In genomic region chr20:48920527-48921167, GRCh38 we compare ENCODE assay signal across 1 cellular context.
TF ChIP-seq lines count a peak whose summit lies in the region.

No MANE protein-coding gene starts in this region.

TF ChIP-seq in HepG2, 621 proteins besides CTCF, POLR2A, EP300 and RAD21 (continued from another document and continues in another):
- TF ChIP-seq, protein P1, sequence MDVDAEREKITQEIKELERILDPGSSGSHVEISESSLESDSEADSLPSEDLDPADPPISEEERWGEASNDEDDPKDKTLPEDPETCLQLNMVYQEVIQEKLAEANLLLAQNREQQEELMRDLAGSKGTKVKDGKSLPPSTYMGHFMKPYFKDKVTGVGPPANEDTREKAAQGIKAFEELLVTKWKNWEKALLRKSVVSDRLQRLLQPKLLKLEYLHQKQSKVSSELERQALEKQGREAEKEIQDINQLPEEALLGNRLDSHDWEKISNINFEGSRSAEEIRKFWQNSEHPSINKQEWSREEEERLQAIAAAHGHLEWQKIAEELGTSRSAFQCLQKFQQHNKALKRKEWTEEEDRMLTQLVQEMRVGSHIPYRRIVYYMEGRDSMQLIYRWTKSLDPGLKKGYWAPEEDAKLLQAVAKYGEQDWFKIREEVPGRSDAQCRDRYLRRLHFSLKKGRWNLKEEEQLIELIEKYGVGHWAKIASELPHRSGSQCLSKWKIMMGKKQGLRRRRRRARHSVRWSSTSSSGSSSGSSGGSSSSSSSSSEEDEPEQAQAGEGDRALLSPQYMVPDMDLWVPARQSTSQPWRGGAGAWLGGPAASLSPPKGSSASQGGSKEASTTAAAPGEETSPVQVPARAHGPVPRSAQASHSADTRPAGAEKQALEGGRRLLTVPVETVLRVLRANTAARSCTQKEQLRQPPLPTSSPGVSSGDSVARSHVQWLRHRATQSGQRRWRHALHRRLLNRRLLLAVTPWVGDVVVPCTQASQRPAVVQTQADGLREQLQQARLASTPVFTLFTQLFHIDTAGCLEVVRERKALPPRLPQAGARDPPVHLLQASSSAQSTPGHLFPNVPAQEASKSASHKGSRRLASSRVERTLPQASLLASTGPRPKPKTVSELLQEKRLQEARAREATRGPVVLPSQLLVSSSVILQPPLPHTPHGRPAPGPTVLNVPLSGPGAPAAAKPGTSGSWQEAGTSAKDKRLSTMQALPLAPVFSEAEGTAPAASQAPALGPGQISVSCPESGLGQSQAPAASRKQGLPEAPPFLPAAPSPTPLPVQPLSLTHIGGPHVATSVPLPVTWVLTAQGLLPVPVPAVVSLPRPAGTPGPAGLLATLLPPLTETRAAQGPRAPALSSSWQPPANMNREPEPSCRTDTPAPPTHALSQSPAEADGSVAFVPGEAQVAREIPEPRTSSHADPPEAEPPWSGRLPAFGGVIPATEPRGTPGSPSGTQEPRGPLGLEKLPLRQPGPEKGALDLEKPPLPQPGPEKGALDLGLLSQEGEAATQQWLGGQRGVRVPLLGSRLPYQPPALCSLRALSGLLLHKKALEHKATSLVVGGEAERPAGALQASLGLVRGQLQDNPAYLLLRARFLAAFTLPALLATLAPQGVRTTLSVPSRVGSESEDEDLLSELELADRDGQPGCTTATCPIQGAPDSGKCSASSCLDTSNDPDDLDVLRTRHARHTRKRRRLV (CRISPR knock-in tag; IDR thresholded peaks at IDR 0.05) = 0 out of 2 replicates have a peak, but pooled peaks have one; percentile 16
- no peak for TF ChIP-seq KAT2B (IDR thresholded peaks at IDR 0.05; ENCODE audit: borderline replicate concordance, low read depth, low read length)
- TF ChIP-seq, protein P2, sequence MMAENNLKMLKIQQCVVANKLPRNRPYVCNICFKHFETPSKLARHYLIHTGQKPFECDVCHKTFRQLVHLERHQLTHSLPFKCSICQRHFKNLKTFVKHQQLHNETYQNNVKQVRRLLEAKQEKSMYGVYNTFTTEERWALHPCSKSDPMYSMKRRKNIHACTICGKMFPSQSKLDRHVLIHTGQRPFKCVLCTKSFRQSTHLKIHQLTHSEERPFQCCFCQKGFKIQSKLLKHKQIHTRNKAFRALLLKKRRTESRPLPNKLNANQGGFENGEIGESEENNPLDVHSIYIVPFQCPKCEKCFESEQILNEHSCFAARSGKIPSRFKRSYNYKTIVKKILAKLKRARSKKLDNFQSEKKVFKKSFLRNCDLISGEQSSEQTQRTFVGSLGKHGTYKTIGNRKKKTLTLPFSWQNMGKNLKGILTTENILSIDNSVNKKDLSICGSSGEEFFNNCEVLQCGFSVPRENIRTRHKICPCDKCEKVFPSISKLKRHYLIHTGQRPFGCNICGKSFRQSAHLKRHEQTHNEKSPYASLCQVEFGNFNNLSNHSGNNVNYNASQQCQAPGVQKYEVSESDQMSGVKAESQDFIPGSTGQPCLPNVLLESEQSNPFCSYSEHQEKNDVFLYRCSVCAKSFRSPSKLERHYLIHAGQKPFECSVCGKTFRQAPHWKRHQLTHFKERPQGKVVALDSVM (CRISPR knock-in tag; IDR thresholded peaks at IDR 0.05) = peak; percentile 99
- TF ChIP-seq, protein P3, sequence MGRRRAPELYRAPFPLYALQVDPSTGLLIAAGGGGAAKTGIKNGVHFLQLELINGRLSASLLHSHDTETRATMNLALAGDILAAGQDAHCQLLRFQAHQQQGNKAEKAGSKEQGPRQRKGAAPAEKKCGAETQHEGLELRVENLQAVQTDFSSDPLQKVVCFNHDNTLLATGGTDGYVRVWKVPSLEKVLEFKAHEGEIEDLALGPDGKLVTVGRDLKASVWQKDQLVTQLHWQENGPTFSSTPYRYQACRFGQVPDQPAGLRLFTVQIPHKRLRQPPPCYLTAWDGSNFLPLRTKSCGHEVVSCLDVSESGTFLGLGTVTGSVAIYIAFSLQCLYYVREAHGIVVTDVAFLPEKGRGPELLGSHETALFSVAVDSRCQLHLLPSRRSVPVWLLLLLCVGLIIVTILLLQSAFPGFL (CRISPR knock-in tag; IDR thresholded peaks at IDR 0.05) = peak; percentile 39; the same call in 1 of the 2 replicates
- TF ChIP-seq SRSF9 (IDR thresholded peaks at IDR 0.05; ENCODE audit: borderline replicate concordance, insufficient read depth, low read depth, low read length, poor library complexity, severe bottlenecking) = no peak
- TF ChIP-seq, protein P4, sequence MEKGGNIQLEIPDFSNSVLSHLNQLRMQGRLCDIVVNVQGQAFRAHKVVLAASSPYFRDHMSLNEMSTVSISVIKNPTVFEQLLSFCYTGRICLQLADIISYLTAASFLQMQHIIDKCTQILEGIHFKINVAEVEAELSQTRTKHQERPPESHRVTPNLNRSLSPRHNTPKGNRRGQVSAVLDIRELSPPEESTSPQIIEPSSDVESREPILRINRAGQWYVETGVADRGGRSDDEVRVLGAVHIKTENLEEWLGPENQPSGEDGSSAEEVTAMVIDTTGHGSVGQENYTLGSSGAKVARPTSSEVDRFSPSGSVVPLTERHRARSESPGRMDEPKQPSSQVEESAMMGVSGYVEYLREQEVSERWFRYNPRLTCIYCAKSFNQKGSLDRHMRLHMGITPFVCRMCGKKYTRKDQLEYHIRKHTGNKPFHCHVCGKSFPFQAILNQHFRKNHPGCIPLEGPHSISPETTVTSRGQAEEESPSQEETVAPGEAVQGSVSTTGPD (CRISPR knock-in tag; IDR thresholded peaks at IDR 0.05) = 0 out of 2 replicates have a peak, but pooled peaks have one; percentile 14
- no peak for TF ChIP-seq REPIN1 (CRISPR knock-in tag; IDR thresholded peaks at IDR 0.05; ENCODE audit: borderline replicate concordance, low read depth)
- TF ChIP-seq RCOR2 (CRISPR knock-in tag; IDR thresholded peaks at IDR 0.05) = peak; percentile 51; the same call in 1 of the 2 replicates
- no peak for TF ChIP-seq TFE3 (CRISPR knock-in tag; IDR thresholded peaks at IDR 0.05)
- TF ChIP-seq KMT2A (CRISPR knock-in tag; IDR thresholded peaks at IDR 0.05) = no peak
- no peak for TF ChIP-seq ZNF263 (CRISPR knock-in tag; IDR thresholded peaks at IDR 0.05)
- TF ChIP-seq GFI1 (CRISPR knock-in tag; IDR thresholded peaks at IDR 0.05; ENCODE audit: borderline replicate concordance) = 0 out of 2 replicates have a peak, but pooled peaks have one; percentile 35
- no peak for TF ChIP-seq ZBTB4 (CRISPR knock-in tag; IDR thresholded peaks at IDR 0.05; ENCODE audit: borderline replicate concordance)
- no peak; the same call in none of the 2 replicates for TF ChIP-seq NR1H2 (CRISPR knock-in tag; IDR thresholded peaks at IDR 0.05; ENCODE audit: borderline replicate concordance, low read depth)
- no peak for TF ChIP-seq ATF6 (CRISPR knock-in tag; conservative IDR thresholded peaks at IDR 0.05)
- no peak for TF ChIP-seq ZKSCAN8 (CRISPR knock-in tag; IDR thresholded peaks at IDR 0.05; ENCODE audit: borderline replicate concordance)
- no peak for TF ChIP-seq ZNF501 (CRISPR knock-in tag; IDR thresholded peaks at IDR 0.05)
- peak; percentile 97; the same call in 1 of the 2 replicates for TF ChIP-seq ZNF512 (CRISPR knock-in tag; IDR thresholded peaks at IDR 0.05)
- TF ChIP-seq LCORL (IDR thresholded peaks at IDR 0.05) = peak; percentile 59; the same call in 1 of the 2 replicates
- no peak for TF ChIP-seq LCORL (CRISPR knock-in tag; IDR thresholded peaks at IDR 0.05)
- no peak for TF ChIP-seq ZNF747 (CRISPR knock-in tag; IDR thresholded peaks at IDR 0.05; ENCODE audit: borderline replicate concordance)
- TF ChIP-seq ZKSCAN5 (CRISPR knock-in tag; IDR thresholded peaks at IDR 0.05) = peak; percentile 98
- TF ChIP-seq, protein P5, sequence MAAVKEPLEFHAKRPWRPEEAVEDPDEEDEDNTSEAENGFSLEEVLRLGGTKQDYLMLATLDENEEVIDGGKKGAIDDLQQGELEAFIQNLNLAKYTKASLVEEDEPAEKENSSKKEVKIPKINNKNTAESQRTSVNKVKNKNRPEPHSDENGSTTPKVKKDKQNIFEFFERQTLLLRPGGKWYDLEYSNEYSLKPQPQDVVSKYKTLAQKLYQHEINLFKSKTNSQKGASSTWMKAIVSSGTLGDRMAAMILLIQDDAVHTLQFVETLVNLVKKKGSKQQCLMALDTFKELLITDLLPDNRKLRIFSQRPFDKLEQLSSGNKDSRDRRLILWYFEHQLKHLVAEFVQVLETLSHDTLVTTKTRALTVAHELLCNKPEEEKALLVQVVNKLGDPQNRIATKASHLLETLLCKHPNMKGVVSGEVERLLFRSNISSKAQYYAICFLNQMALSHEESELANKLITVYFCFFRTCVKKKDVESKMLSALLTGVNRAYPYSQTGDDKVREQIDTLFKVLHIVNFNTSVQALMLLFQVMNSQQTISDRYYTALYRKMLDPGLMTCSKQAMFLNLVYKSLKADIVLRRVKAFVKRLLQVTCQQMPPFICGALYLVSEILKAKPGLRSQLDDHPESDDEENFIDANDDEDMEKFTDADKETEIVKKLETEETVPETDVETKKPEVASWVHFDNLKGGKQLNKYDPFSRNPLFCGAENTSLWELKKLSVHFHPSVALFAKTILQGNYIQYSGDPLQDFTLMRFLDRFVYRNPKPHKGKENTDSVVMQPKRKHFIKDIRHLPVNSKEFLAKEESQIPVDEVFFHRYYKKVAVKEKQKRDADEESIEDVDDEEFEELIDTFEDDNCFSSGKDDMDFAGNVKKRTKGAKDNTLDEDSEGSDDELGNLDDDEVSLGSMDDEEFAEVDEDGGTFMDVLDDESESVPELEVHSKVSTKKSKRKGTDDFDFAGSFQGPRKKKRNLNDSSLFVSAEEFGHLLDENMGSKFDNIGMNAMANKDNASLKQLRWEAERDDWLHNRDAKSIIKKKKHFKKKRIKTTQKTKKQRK (IDR thresholded peaks at IDR 0.05; ENCODE audit: low read length) = no peak
- peak; percentile 85 for TF ChIP-seq ZNF121 (CRISPR knock-in tag; IDR thresholded peaks at IDR 0.05)
- TF ChIP-seq MTA1 (CRISPR knock-in tag; IDR thresholded peaks at IDR 0.05; ENCODE audit: borderline replicate concordance) = no peak
- TF ChIP-seq, protein P6, sequence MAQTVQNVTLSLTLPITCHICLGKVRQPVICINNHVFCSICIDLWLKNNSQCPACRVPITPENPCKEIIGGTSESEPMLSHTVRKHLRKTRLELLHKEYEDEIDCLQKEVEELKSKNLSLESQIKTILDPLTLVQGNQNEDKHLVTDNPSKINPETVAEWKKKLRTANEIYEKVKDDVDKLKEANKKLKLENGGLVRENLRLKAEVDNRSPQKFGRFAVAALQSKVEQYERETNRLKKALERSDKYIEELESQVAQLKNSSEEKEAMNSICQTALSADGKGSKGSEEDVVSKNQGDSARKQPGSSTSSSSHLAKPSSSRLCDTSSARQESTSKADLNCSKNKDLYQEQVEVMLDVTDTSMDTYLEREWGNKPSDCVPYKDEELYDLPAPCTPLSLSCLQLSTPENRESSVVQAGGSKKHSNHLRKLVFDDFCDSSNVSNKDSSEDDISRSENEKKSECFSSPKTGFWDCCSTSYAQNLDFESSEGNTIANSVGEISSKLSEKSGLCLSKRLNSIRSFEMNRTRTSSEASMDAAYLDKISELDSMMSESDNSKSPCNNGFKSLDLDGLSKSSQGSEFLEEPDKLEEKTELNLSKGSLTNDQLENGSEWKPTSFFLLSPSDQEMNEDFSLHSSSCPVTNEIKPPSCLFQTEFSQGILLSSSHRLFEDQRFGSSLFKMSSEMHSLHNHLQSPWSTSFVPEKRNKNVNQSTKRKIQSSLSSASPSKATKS (CRISPR knock-in tag; IDR thresholded peaks at IDR 0.05) = peak; percentile 81; the same call in 1 of the 2 replicates
